14 cellular contexts compared by ENCODE assay signal in the genomic region with DNA sequence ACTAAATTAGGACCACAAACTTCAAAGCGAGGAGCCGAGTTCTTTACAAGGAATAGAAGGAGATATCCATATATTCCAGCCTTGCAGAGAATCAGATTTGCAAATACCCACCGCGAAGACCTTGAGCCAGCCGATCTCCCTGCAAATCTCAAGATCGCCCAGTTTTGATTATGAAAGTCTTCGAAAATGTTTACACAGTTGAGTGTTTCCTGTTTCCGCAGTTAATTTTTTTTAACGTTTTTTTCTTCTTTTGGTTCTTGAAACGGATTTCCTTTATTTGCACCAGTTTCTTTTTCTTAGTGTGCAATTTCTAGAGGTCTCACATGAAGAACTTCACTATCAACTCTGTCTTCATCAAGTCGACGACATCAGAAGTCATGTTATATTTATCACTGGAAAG. TPM values are rescaled to one million over a fixed set of nuclear protein-coding genes. Genes with fewer than 3 reads are reported as not detected.
DNase-seq lines count a peak whose midpoint lies in the region; FAIRE-seq and TF ChIP-seq lines count a peak whose summit lies in the region.
"Had no signal": no experiment of that assay in that cellular context is flagged by ENCODE, and none has a peak within 500 bp of the region (broad histone marks: within the 10 kb centered on the region; RNA-seq: fewer than 3 reads in every experiment).

No MANE protein-coding gene starts in this region.

- no peak overlapping the region for H2AFZ ChIP-seq in hepatocyte

- H3K27ac Mint-ChIP-seq in activated naive CD4-positive, alpha-beta T cell treated with anti-CD3 and anti-CD28 coated beads, Interleukin-2, amount 50 U/mL, for 24 hours: peak overlapping the region; percentile 66
- peak overlapping the region; percentile 86 for H3K27ac Mint-ChIP-seq in T-helper 1 cell treated with Interleukin-12 subunit alpha and Interleukin-12 subunit beta and Interleukin-4 antibody, amounts not matched to agents 30 μg/mL and 1 μg/mL, for 36 hours
- H3K27ac Mint-ChIP-seq in type B pancreatic cell: no peak overlapping the region

- WGBS in hepatocyte (ENCODE audit: low lambda C conversion rate, missing lambda C conversion rate): 23% methylated on average over 12 of the region's 12 CpGs
- WGBS in small intestine, 3 donors: 38 to 68% (median 51%) methylated on average over 12 of the region's 12 CpGs

- H3K27me3 ChIP-seq in hepatocyte: peaks cover 69% of the 10 kb centered on the region
- H3K27me3 ChIP-seq in colonic mucosa: peaks cover 47% of the 10 kb centered on the region
- peaks cover 2 to 25% of the 10 kb centered on the region in 2 donors for H3K27me3 ChIP-seq in small intestine (ENCODE audit: control insufficient read depth in 2 of 2, insufficient read depth in 2 of 2, low read length in 2 of 2)

- peak overlapping the region; percentile 73 for H3K4me3 Mint-ChIP-seq in activated naive CD4-positive, alpha-beta T cell treated with anti-CD3 and anti-CD28 coated beads, Interleukin-2, amount 50 U/mL, for 24 hours
- peak overlapping the region; percentile 80 for H3K4me3 Mint-ChIP-seq in T-helper 1 cell treated with Interleukin-12 subunit alpha and Interleukin-12 subunit beta and Interleukin-4 antibody, amounts not matched to agents 30 μg/mL and 1 μg/mL, for 36 hours
- H3K4me3 Mint-ChIP-seq in type B pancreatic cell: peak overlapping the region; percentile 77

- H3K9me3 Mint-ChIP-seq in activated naive CD4-positive, alpha-beta T cell treated with anti-CD3 and anti-CD28 coated beads, Interleukin-2, amount 50 U/mL, for 24 hours: peaks cover 10% of the 10 kb centered on the region
- peaks cover 4% of the 10 kb centered on the region for H3K9me3 Mint-ChIP-seq in T-helper 1 cell treated with Interleukin-12 subunit alpha and Interleukin-12 subunit beta and Interleukin-4 antibody, amounts not matched to agents 30 μg/mL and 1 μg/mL, for 36 hours
- no peaks in the 10 kb centered on the region for H3K9me3 Mint-ChIP-seq in type B pancreatic cell

- no peak overlapping the region for H3K4me3 ChIP-seq in hepatocyte
- H3K4me3 ChIP-seq in colonic mucosa: no peak overlapping the region
- H3K4me3 ChIP-seq in small intestine (ENCODE audit: low read depth in 1 of 2, low read length in 2 of 2): no peak overlapping the region

- intact Hi-C loops in colonic mucosa (cut with DNase I): no loop called here

- H3K27me3 Mint-ChIP-seq in activated naive CD4-positive, alpha-beta T cell treated with anti-CD3 and anti-CD28 coated beads, Interleukin-2, amount 50 U/mL, for 24 hours: peaks cover 30% of the 10 kb centered on the region
- H3K27me3 Mint-ChIP-seq in T-helper 1 cell treated with Interleukin-12 subunit alpha and Interleukin-12 subunit beta and Interleukin-4 antibody, amounts not matched to agents 30 μg/mL and 1 μg/mL, for 36 hours (ENCODE audit: low read depth): peaks cover 34% of the 10 kb centered on the region
- peaks cover 75% of the 10 kb centered on the region for H3K27me3 Mint-ChIP-seq in type B pancreatic cell

- H3K4me1 ChIP-seq in hepatocyte (ENCODE audit: insufficient read depth): peaks cover 26% of the 10 kb centered on the region
- peaks cover 20% of the 10 kb centered on the region for H3K4me1 ChIP-seq in colonic mucosa
- peaks cover 6 to 9% of the 10 kb centered on the region in 2 donors for H3K4me1 ChIP-seq in small intestine (ENCODE audit: control insufficient read depth in 2 of 2, insufficient read depth in 1 of 2, low read depth in 1 of 2, low read length in 1 of 2)

- peaks cover 30% of the 10 kb centered on the region for H3K4me1 Mint-ChIP-seq in activated naive CD4-positive, alpha-beta T cell treated with anti-CD3 and anti-CD28 coated beads, Interleukin-2, amount 50 U/mL, for 24 hours
- H3K4me1 Mint-ChIP-seq in T-helper 1 cell treated with Interleukin-12 subunit alpha and Interleukin-12 subunit beta and Interleukin-4 antibody, amounts not matched to agents 30 μg/mL and 1 μg/mL, for 36 hours (ENCODE audit: low read depth): peaks cover 21% of the 10 kb centered on the region
- peaks cover 4% of the 10 kb centered on the region for H3K4me1 Mint-ChIP-seq in type B pancreatic cell (ENCODE audit: unreplicated experiment)

- no peak overlapping the region for H3K9ac ChIP-seq in colonic mucosa (ENCODE audit: low read depth in 2 of 2, low read length in 2 of 2)

- H3K9me2 ChIP-seq in hepatocyte (replicated peaks; ENCODE audit: insufficient read depth): no peaks in the 10 kb centered on the region

- H3K36me3 Mint-ChIP-seq in activated naive CD4-positive, alpha-beta T cell treated with anti-CD3 and anti-CD28 coated beads, Interleukin-2, amount 50 U/mL, for 24 hours: peaks cover 14% of the 10 kb centered on the region
- peaks cover 20% of the 10 kb centered on the region for H3K36me3 Mint-ChIP-seq in T-helper 1 cell treated with Interleukin-12 subunit alpha and Interleukin-12 subunit beta and Interleukin-4 antibody, amounts not matched to agents 30 μg/mL and 1 μg/mL, for 36 hours (ENCODE audit: low read depth)
- H3K36me3 Mint-ChIP-seq in type B pancreatic cell: peaks cover 9% of the 10 kb centered on the region

- H4K20me1 ChIP-seq in hepatocyte (ENCODE audit: insufficient read depth, poor library complexity, severe bottlenecking): no peaks in the 10 kb centered on the region

- H3K4me2 ChIP-seq in hepatocyte: peak overlapping the region; percentile 13

- TF ChIP-seq CTCF in hepatocyte (IDR thresholded peaks at IDR 0.05; ENCODE audit: poor library complexity) (no peak), type B pancreatic cell (conservative IDR thresholded peaks at IDR 0.05) (no peak), colonic mucosa (IDR thresholded peaks at IDR 0.05) (no peak)

- H3K79me2 ChIP-seq in hepatocyte: no peaks in the 10 kb centered on the region

- no peak for FAIRE-seq in small intestine (lab: Jason Lieb, UNC)

- H3K27ac ChIP-seq in hepatocyte (no peak overlapping the region), colonic mucosa (no peak overlapping the region), small intestine (ENCODE audit: low read depth in 1 of 2, low read length in 1 of 2) (no peak overlapping the region)
- H3K27ac ChIP-seq: ascending aorta had no signal

- H3K36me3 ChIP-seq in hepatocyte (replicated peaks; ENCODE audit: insufficient read depth, low read depth) (no peaks in the 10 kb centered on the region), colonic mucosa (no peaks in the 10 kb centered on the region), small intestine (ENCODE audit: control insufficient read depth in 2 of 2, insufficient read depth in 2 of 2, low read length in 2 of 2) (no peaks in the 10 kb centered on the region)

- DNase-seq in activated naive CD4-positive, alpha-beta T cell treated with Interleukin-2 at 50 U/mL for 16 hours: no peak
- DNase-seq in hepatocyte (ENCODE audit: low spot score) (no peak), type B pancreatic cell (ENCODE audit: extremely low spot score, unreplicated experiment) (no peak), colonic mucosa (no peak), small intestine (no peak), medulla oblongata (ENCODE audit: extremely low spot score) (no peak)
- DNase-seq: activated CD4-positive, alpha-beta T cell treated with anti-CD3 and anti-CD28 coated beads, Interleukin-2, amount 50 U/mL, for 4 hours; effector CD8-positive, alpha-beta T cell; stimulated activated CD4-positive, alpha-beta T cell treated with anti-CD3 and anti-CD28 coated beads, Interleukin-15, amount 100 ng/mL, for 24 hours; stimulated activated CD8-positive, alpha-beta memory T cell treated with anti-CD3 and anti-CD28 coated beads, Interleukin-4, amount 100 ng/mL, for 48 hours had no signal

- H3K9me3 ChIP-seq in hepatocyte (ENCODE audit: low read depth) (no peaks in the 10 kb centered on the region), colonic mucosa (no peaks in the 10 kb centered on the region), small intestine (ENCODE audit: control insufficient read depth, low read depth) (no peaks in the 10 kb centered on the region)
- H3K9me3 ChIP-seq: ascending aorta had no signal

RNA-seq across cellular contexts. Expression of a gene that starts 12.1 kb away (rescaled TPM):
- total RNA-seq in hepatocyte (0.17 and 0.28 TPM in 2 replicates), type B pancreatic cell (ENCODE audit: low replicate concordance) (1.9 and 6.6 TPM in 2 replicates), colonic mucosa (not detected)
- polyA plus RNA-seq in hepatocyte (0.24 TPM in 1 of 2 replicates, not detected in the other), small intestine (under 1 TPM in 2 of 3 donors, not detected in 1; 0.04 to 0.27 TPM)
- total RNA-seq: ascending aorta, glomerular endothelial cell had no signal

RNA-seq across cellular contexts. Expression of a gene that starts 12.3 kb away (rescaled TPM):
- total RNA-seq in hepatocyte (49.1 and 59.8 TPM in 2 replicates), type B pancreatic cell (ENCODE audit: low replicate concordance) (28.9 and 36.6 TPM in 2 replicates), colonic mucosa (10 to 100 TPM; 23.5 to 28.6 TPM)
- polyA plus RNA-seq in hepatocyte (23.5 and 25.5 TPM in 2 replicates), small intestine (10 to 100 TPM; 10.3 to 22.0 (median 17.3) TPM)

RNA-seq across cellular contexts. Expression of a gene that starts 17.0 kb away (rescaled TPM):
- total RNA-seq in hepatocyte (50.1 and 55.1 TPM in 2 replicates), type B pancreatic cell (ENCODE audit: low replicate concordance) (42.5 and 51.3 TPM in 2 replicates), colonic mucosa (10 to 100 TPM; 41.3 to 45.7 TPM)
- polyA plus RNA-seq in hepatocyte (91.2 and 92.3 TPM in 2 replicates), small intestine (10 to 100 TPM; 44.3 to 71.8 (median 70.3) TPM)
